In genomic region chr15:60326824-60327654, GRCh38 we compare ENCODE assay signal across 8 cellular contexts.
DNase-seq lines count a peak whose midpoint lies in the region; ATAC-seq, FAIRE-seq and TF ChIP-seq lines count a peak whose summit lies in the region.

No MANE protein-coding gene starts in this region.

- H3K4me1 Mint-ChIP-seq in progenitor cell of endocrine pancreas (ENCODE audit: low read depth) = peaks cover 4% of the 10 kb centered on the region

- ATAC-seq in HG02885 (IDR thresholded peaks at IDR 0.05; ENCODE audit: poor library complexity, unreplicated experiment) = no peak

- peaks cover 36% of the 10 kb centered on the region for H3K27me3 Mint-ChIP-seq in progenitor cell of endocrine pancreas

- no peaks in the 10 kb centered on the region for H3K9me3 Mint-ChIP-seq in progenitor cell of endocrine pancreas (ENCODE audit: low read depth)

- H3K27ac Mint-ChIP-seq in progenitor cell of endocrine pancreas = no peak overlapping the region

- FAIRE-seq in A204.1 (lab: Jason Lieb, UNC) (peak; percentile 96), TTC549 (lab: Jason Lieb, UNC) (peak; percentile 87), HTR-8/SVneo (lab: Jason Lieb, UNC) (no peak)

- H3K36me3 Mint-ChIP-seq in progenitor cell of endocrine pancreas (ENCODE audit: insufficient read depth) = no peaks in the 10 kb centered on the region

- peak; percentile 67 for DNase-seq in EH (ENCODE audit: low read depth)
- DNase-seq in NCI-H1436 (lab: John Stamatoyannopoulos, UW) = peak; percentile 73
- DNase-seq in fibroblast of peridontal ligament (ENCODE audit: extremely low read depth) = peak; percentile 79
- no peak for DNase-seq in progenitor cell of endocrine pancreas (ENCODE audit: low spot score, unreplicated experiment)
- no peak for DNase-seq in HTR-8/SVneo (ENCODE audit: insufficient read length, low spot score)

- H3K4me3 Mint-ChIP-seq in progenitor cell of endocrine pancreas (ENCODE audit: low read depth) = no peak overlapping the region

- peak; percentile 95 for TF ChIP-seq CTCF in progenitor cell of endocrine pancreas (IDR thresholded peaks at IDR 0.05; ENCODE audit: unreplicated experiment)

Comparison
In these comparisons a context has a peak if more than half of its experiments do, and no peak if none do; other contexts are left out.
1. DNase-seq: peak in EH (single experiment), NCI-H1436 (single experiment) and fibroblast of peridontal ligament (single experiment); none in progenitor cell of endocrine pancreas (single experiment) and HTR-8/SVneo (single experiment).